Comparison of ENCODE assay signal across 27 cellular contexts in the genomic region with DNA sequence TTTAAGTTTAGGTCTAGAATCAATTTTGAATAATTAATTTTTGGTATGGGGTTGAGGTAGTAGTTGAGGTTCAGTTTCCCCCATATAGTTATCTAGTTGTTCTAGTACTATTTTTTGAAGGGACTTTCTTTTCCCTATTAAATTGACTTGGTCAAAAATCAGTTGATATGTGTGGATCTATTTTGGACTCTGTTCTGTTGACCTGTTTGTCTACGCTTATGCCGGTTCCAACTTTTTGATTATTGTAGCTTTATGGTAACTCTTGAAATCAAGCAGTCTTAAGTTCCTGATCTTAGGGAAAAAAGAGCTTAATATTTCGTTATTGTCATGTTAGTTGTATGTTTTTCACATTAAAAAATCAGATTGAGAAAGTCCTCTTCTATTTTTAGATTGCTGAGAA.
"Had no signal": no experiment of that assay in that cellular context is flagged by ENCODE, and none has a peak within 500 bp of the region (broad histone marks: within the 10 kb centered on the region; RNA-seq: fewer than 3 reads in every experiment).

No MANE protein-coding gene starts in this region.

- FAIRE-seq: endometrium, endothelial cell of umbilical vein, frontal cortex had no signal

- H3K27me3 ChIP-seq: colonic mucosa had no signal

- H3K27ac ChIP-seq: colonic mucosa, coronary artery, dorsolateral prefrontal cortex, epithelial cell of prostate, esophagus muscularis mucosa, esophagus squamous epithelium, foreskin keratinocyte, gastrocnemius medialis, gastroesophageal sphincter, heart left ventricle, heart right ventricle had no signal

- DNase-seq: colonic mucosa; cortex of kidney; dermis blood vessel endothelial cell; dorsolateral prefrontal cortex; effector CD4-positive, alpha-beta T cell; effector CD8-positive, alpha-beta T cell; effector memory CD4-positive, alpha-beta T cell; effector memory CD8-positive, alpha-beta T cell; endodermal cell; erythroblast; esophagus squamous epithelium; foreskin fibroblast; foreskin keratinocyte; foreskin melanocyte; gastrocnemius medialis; glutamatergic neuron; head of caudate nucleus; heart left ventricle; heart right ventricle had no signal

- H3K36me3 ChIP-seq: colonic mucosa, esophagus muscularis mucosa, esophagus squamous epithelium, gastrocnemius medialis, gastroesophageal sphincter, heart left ventricle, heart right ventricle had no signal

- H3K9me3 ChIP-seq: colonic mucosa, esophagus muscularis mucosa, esophagus squamous epithelium, gastrocnemius medialis, gastroesophageal sphincter, heart left ventricle, heart right ventricle had no signal

- H3K4me1 ChIP-seq: colonic mucosa, esophagus muscularis mucosa, esophagus squamous epithelium, foreskin keratinocyte, gastrocnemius medialis, gastroesophageal sphincter, heart left ventricle, heart right ventricle had no signal

- H3K4me3 ChIP-seq: colonic mucosa, coronary artery, dorsolateral prefrontal cortex, esophagus muscularis mucosa, esophagus squamous epithelium, gastrocnemius medialis, gastroesophageal sphincter, heart left ventricle, heart right ventricle had no signal

- ATAC-seq: effector memory CD8-positive, alpha-beta T cell; esophagus mucosa; foreskin keratinocyte; gastrocnemius medialis; gastroesophageal sphincter; heart left ventricle; heart right ventricle had no signal
